8 cellular contexts compared by ENCODE assay signal in the genomic region with DNA sequence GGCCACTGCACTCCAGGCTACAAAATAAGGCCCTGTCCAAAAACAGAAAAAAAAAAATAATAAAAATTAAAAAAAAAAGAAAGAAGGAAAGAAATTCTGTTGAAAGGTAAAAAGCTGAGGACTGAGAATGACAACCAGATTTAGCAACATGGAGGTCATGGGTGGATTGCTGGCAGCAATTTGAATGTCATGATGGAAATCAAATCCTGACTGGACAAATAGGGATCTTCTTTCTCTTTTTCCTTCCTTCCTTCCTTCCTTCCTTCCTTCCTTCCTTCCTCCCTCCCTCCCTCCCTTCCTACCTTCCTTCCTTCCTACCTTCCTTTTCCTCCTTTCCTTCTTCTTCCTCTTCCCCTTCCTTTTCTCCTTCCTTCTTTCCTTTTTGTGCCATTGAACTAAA.
"Had no signal": no experiment of that assay in that cellular context is flagged by ENCODE, and none has a peak within 500 bp of the region (broad histone marks: within the 10 kb centered on the region; RNA-seq: fewer than 3 reads in every experiment).

No MANE protein-coding gene starts in this region.

- H3K4me3 ChIP-seq: GM12878 had no signal

- FAIRE-seq: G401.6, GM12878, GM12891, GM12892, GM18507, GM19239 had no signal

- DNase-seq: GDM1, GF-D8 had no signal

- ATAC-seq: GM12878 had no signal
